1 cellular context compared by ENCODE assay signal in the genomic region with DNA sequence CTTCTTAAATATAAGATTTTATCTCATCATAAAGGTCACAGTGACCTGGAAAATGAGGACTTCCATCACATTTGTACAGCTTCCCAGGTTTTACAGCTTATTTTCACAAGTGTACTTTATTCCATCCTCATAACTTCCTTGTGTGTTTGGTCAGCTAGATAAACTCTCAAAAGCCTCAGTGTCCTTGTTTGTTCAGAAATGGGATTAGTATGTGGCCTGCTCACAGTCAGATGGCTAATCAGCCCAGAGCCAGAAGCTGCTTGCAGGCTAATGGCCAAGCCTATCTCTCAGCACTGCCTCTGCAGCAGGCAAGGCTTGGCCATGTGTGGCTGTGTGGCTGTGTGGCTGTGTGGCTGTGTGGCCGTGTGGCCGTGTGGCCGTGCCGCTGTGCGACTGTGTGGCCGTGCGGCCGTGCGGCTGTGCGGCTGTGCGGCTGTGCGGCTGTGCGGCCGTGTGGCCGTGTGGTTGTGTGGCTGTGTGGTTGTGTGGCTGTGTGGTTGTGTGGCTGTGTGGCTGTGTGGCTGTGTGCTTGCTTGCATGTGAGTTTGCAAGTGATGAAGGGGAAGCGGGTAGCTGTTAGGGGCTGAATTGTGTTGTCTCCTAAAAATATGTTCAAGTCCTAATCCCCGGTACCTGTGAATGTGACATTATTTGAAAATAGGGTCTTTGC.
A peak's percentile ranks its signal among the peaks of the same experiment; 100 is the strongest.
TF ChIP-seq lines count a peak whose summit lies in the region.

No MANE protein-coding gene starts in this region.

TF ChIP-seq in K562, 482 proteins besides CTCF, POLR2A, EP300 and RAD21 (continued from another document and continues in another):
- TF ChIP-seq, protein P1, sequence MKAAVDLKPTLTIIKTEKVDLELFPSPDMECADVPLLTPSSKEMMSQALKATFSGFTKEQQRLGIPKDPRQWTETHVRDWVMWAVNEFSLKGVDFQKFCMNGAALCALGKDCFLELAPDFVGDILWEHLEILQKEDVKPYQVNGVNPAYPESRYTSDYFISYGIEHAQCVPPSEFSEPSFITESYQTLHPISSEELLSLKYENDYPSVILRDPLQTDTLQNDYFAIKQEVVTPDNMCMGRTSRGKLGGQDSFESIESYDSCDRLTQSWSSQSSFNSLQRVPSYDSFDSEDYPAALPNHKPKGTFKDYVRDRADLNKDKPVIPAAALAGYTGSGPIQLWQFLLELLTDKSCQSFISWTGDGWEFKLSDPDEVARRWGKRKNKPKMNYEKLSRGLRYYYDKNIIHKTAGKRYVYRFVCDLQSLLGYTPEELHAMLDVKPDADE (conservative IDR thresholded peaks at IDR 0.05; ENCODE audit: control insufficient read depth, low read depth, low read length): peak; percentile 87
- no peak for TF ChIP-seq FOXJ3 (CRISPR knock-in tag; IDR thresholded peaks at IDR 0.05)
- TF ChIP-seq, protein P2, sequence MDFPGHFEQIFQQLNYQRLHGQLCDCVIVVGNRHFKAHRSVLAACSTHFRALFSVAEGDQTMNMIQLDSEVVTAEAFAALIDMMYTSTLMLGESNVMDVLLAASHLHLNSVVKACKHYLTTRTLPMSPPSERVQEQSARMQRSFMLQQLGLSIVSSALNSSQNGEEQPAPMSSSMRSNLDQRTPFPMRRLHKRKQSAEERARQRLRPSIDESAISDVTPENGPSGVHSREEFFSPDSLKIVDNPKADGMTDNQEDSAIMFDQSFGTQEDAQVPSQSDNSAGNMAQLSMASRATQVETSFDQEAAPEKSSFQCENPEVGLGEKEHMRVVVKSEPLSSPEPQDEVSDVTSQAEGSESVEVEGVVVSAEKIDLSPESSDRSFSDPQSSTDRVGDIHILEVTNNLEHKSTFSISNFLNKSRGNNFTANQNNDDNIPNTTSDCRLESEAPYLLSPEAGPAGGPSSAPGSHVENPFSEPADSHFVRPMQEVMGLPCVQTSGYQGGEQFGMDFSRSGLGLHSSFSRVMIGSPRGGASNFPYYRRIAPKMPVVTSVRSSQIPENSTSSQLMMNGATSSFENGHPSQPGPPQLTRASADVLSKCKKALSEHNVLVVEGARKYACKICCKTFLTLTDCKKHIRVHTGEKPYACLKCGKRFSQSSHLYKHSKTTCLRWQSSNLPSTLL (IDR thresholded peaks at IDR 0.05): no peak
- peak; percentile 76 for TF ChIP-seq RNF2 (IDR thresholded peaks at IDR 0.05)
- TF ChIP-seq CBX1 (IDR thresholded peaks at IDR 0.05; ENCODE audit: low read depth): no peak
- no peak for TF ChIP-seq ZNF174 (CRISPR knock-in tag; IDR thresholded peaks at IDR 0.05)
- TF ChIP-seq, protein P3, sequence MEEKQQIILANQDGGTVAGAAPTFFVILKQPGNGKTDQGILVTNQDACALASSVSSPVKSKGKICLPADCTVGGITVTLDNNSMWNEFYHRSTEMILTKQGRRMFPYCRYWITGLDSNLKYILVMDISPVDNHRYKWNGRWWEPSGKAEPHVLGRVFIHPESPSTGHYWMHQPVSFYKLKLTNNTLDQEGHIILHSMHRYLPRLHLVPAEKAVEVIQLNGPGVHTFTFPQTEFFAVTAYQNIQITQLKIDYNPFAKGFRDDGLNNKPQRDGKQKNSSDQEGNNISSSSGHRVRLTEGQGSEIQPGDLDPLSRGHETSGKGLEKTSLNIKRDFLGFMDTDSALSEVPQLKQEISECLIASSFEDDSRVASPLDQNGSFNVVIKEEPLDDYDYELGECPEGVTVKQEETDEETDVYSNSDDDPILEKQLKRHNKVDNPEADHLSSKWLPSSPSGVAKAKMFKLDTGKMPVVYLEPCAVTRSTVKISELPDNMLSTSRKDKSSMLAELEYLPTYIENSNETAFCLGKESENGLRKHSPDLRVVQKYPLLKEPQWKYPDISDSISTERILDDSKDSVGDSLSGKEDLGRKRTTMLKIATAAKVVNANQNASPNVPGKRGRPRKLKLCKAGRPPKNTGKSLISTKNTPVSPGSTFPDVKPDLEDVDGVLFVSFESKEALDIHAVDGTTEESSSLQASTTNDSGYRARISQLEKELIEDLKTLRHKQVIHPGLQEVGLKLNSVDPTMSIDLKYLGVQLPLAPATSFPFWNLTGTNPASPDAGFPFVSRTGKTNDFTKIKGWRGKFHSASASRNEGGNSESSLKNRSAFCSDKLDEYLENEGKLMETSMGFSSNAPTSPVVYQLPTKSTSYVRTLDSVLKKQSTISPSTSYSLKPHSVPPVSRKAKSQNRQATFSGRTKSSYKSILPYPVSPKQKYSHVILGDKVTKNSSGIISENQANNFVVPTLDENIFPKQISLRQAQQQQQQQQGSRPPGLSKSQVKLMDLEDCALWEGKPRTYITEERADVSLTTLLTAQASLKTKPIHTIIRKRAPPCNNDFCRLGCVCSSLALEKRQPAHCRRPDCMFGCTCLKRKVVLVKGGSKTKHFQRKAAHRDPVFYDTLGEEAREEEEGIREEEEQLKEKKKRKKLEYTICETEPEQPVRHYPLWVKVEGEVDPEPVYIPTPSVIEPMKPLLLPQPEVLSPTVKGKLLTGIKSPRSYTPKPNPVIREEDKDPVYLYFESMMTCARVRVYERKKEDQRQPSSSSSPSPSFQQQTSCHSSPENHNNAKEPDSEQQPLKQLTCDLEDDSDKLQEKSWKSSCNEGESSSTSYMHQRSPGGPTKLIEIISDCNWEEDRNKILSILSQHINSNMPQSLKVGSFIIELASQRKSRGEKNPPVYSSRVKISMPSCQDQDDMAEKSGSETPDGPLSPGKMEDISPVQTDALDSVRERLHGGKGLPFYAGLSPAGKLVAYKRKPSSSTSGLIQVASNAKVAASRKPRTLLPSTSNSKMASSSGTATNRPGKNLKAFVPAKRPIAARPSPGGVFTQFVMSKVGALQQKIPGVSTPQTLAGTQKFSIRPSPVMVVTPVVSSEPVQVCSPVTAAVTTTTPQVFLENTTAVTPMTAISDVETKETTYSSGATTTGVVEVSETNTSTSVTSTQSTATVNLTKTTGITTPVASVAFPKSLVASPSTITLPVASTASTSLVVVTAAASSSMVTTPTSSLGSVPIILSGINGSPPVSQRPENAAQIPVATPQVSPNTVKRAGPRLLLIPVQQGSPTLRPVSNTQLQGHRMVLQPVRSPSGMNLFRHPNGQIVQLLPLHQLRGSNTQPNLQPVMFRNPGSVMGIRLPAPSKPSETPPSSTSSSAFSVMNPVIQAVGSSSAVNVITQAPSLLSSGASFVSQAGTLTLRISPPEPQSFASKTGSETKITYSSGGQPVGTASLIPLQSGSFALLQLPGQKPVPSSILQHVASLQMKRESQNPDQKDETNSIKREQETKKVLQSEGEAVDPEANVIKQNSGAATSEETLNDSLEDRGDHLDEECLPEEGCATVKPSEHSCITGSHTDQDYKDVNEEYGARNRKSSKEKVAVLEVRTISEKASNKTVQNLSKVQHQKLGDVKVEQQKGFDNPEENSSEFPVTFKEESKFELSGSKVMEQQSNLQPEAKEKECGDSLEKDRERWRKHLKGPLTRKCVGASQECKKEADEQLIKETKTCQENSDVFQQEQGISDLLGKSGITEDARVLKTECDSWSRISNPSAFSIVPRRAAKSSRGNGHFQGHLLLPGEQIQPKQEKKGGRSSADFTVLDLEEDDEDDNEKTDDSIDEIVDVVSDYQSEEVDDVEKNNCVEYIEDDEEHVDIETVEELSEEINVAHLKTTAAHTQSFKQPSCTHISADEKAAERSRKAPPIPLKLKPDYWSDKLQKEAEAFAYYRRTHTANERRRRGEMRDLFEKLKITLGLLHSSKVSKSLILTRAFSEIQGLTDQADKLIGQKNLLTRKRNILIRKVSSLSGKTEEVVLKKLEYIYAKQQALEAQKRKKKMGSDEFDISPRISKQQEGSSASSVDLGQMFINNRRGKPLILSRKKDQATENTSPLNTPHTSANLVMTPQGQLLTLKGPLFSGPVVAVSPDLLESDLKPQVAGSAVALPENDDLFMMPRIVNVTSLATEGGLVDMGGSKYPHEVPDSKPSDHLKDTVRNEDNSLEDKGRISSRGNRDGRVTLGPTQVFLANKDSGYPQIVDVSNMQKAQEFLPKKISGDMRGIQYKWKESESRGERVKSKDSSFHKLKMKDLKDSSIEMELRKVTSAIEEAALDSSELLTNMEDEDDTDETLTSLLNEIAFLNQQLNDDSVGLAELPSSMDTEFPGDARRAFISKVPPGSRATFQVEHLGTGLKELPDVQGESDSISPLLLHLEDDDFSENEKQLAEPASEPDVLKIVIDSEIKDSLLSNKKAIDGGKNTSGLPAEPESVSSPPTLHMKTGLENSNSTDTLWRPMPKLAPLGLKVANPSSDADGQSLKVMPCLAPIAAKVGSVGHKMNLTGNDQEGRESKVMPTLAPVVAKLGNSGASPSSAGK (IDR thresholded peaks at IDR 0.05): no peak
- TF ChIP-seq ARID2 (IDR thresholded peaks at IDR 0.05): no peak
- peak; percentile 98 for TF ChIP-seq TCF3 (CRISPR knock-in tag; IDR thresholded peaks at IDR 0.05)
- TF ChIP-seq, protein P4, sequence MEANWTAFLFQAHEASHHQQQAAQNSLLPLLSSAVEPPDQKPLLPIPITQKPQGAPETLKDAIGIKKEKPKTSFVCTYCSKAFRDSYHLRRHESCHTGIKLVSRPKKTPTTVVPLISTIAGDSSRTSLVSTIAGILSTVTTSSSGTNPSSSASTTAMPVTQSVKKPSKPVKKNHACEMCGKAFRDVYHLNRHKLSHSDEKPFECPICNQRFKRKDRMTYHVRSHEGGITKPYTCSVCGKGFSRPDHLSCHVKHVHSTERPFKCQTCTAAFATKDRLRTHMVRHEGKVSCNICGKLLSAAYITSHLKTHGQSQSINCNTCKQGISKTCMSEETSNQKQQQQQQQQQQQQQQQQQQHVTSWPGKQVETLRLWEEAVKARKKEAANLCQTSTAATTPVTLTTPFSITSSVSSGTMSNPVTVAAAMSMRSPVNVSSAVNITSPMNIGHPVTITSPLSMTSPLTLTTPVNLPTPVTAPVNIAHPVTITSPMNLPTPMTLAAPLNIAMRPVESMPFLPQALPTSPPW (CRISPR knock-in tag; IDR thresholded peaks at IDR 0.05): no peak
- TF ChIP-seq GABPB2 (CRISPR knock-in tag; conservative IDR thresholded peaks at IDR 0.05): no peak
- TF ChIP-seq HDAC2 (IDR thresholded peaks at IDR 0.05): 0 out of 2 replicates have a peak, but pooled peaks have one; percentile 49
- TF ChIP-seq HDAC8 (tag; IDR thresholded peaks at IDR 0.05): no peak
- no peak for TF ChIP-seq NFATC3 (IDR thresholded peaks at IDR 0.05)
- 0 out of 2 replicates have a peak, but pooled peaks have one; percentile 22 for TF ChIP-seq ZNF24 (IDR thresholded peaks at IDR 0.05)
- no peak for TF ChIP-seq NUFIP1 (IDR thresholded peaks at IDR 0.05; ENCODE audit: partially characterized antibody)
- TF ChIP-seq SMAD4 (CRISPR knock-in tag; conservative IDR thresholded peaks at IDR 0.05): peak; percentile 73
- TF ChIP-seq NR1H2 (CRISPR knock-in tag; IDR thresholded peaks at IDR 0.05): no peak
- TF ChIP-seq ZNF717 (CRISPR knock-in tag; IDR thresholded peaks at IDR 0.05): no peak
- TF ChIP-seq NEUROD1 (IDR thresholded peaks at IDR 0.05; ENCODE audit: borderline replicate concordance, low read depth, low read length, partially characterized antibody): peak; percentile 51
- TF ChIP-seq MAFF (IDR thresholded peaks at IDR 0.05; ENCODE audit: low read length): no peak
- no peak for TF ChIP-seq GTF2A2 (tag; IDR thresholded peaks at IDR 0.05)
- peak in 1 of 2 experiments; percentile 52; a peak in 1 of 4 replicates for TF ChIP-seq HDAC1 (IDR thresholded peaks at IDR 0.05)
- TF ChIP-seq CBX5 (IDR thresholded peaks at IDR 0.05; ENCODE audit: borderline replicate concordance, low read depth): 0 out of 2 replicates have a peak, but pooled peaks have one; percentile 36
- no peak for TF ChIP-seq ZNF23 (CRISPR knock-in tag; IDR thresholded peaks at IDR 0.05)
- no peak for TF ChIP-seq CBFB (CRISPR knock-in tag; IDR thresholded peaks at IDR 0.05)
- TF ChIP-seq ZNF695 (CRISPR knock-in tag; IDR thresholded peaks at IDR 0.05): no peak
- TF ChIP-seq RBM22 (IDR thresholded peaks at IDR 0.05; ENCODE audit: low read depth, low read length, poor library complexity, severe bottlenecking): no peak
- TF ChIP-seq CCAR2 (IDR thresholded peaks at IDR 0.05; ENCODE audit: low read depth, low read length): no peak
- TF ChIP-seq, protein P5, sequence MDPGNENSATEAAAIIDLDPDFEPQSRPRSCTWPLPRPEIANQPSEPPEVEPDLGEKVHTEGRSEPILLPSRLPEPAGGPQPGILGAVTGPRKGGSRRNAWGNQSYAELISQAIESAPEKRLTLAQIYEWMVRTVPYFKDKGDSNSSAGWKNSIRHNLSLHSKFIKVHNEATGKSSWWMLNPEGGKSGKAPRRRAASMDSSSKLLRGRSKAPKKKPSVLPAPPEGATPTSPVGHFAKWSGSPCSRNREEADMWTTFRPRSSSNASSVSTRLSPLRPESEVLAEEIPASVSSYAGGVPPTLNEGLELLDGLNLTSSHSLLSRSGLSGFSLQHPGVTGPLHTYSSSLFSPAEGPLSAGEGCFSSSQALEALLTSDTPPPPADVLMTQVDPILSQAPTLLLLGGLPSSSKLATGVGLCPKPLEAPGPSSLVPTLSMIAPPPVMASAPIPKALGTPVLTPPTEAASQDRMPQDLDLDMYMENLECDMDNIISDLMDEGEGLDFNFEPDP (CRISPR knock-in tag; IDR thresholded peaks at IDR 0.05): no peak
- no peak; the same call in 1 of the 2 replicates for TF ChIP-seq PHF8 (IDR thresholded peaks at IDR 0.05; ENCODE audit: borderline replicate concordance, low read length)
- TF ChIP-seq MYC (IDR thresholded peaks at IDR 0.05; ENCODE audit: low read depth, low read length): peak; percentile 74
- no peak for TF ChIP-seq MYC (CRISPR knock-in tag; IDR thresholded peaks at IDR 0.05; ENCODE audit: borderline replicate concordance, low read depth)
- TF ChIP-seq, protein P6, sequence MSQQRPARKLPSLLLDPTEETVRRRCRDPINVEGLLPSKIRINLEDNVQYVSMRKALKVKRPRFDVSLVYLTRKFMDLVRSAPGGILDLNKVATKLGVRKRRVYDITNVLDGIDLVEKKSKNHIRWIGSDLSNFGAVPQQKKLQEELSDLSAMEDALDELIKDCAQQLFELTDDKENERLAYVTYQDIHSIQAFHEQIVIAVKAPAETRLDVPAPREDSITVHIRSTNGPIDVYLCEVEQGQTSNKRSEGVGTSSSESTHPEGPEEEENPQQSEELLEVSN (IDR thresholded peaks at IDR 0.05; ENCODE audit: borderline replicate concordance in 1 of 2, extremely low read depth in 1 of 2, insufficient read depth in 1 of 2, insufficient read length in 1 of 2, low read depth in 1 of 2, low read length in 1 of 2, poor library complexity in 1 of 2, severe bottlenecking in 1 of 2): peak; percentile 20 to 22
- TF ChIP-seq, protein P7, sequence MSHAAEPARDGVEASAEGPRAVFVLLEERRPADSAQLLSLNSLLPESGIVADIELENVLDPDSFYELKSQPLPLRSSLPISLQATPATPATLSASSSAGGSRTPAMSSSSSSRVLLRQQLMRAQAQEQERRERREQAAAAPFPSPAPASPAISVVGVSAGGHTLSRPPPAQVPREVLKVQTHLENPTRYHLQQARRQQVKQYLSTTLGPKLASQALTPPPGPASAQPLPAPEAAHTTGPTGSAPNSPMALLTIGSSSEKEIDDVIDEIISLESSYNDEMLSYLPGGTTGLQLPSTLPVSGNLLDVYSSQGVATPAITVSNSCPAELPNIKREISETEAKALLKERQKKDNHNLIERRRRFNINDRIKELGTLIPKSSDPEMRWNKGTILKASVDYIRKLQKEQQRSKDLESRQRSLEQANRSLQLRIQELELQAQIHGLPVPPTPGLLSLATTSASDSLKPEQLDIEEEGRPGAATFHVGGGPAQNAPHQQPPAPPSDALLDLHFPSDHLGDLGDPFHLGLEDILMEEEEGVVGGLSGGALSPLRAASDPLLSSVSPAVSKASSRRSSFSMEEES (CRISPR knock-in tag; IDR thresholded peaks at IDR 0.05): no peak
- TF ChIP-seq NFYB (IDR thresholded peaks at IDR 0.05; ENCODE audit: extremely low read depth, insufficient read length): no peak
- TF ChIP-seq, protein P8, sequence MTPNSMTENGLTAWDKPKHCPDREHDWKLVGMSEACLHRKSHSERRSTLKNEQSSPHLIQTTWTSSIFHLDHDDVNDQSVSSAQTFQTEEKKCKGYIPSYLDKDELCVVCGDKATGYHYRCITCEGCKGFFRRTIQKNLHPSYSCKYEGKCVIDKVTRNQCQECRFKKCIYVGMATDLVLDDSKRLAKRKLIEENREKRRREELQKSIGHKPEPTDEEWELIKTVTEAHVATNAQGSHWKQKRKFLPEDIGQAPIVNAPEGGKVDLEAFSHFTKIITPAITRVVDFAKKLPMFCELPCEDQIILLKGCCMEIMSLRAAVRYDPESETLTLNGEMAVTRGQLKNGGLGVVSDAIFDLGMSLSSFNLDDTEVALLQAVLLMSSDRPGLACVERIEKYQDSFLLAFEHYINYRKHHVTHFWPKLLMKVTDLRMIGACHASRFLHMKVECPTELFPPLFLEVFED (CRISPR knock-in tag; conservative IDR thresholded peaks at IDR 0.05): no peak
